ENCODE assay signal across 16 cellular contexts in genomic region chr6:141513830-141514229, GRCh38.
DNase-seq lines count a peak whose midpoint lies in the region; ATAC-seq, FAIRE-seq and TF ChIP-seq lines count a peak whose summit lies in the region.
"Had no signal": no experiment of that assay in that cellular context is flagged by ENCODE, and none has a peak within 500 bp of the region (broad histone marks: within the 10 kb centered on the region; RNA-seq: fewer than 3 reads in every experiment).

No MANE protein-coding gene starts in this region.

- ATAC-seq in CD4-positive, CD25-positive, alpha-beta regulatory T cell (ENCODE audit: low read depth in 2 of 2), result no peak
- ATAC-seq in IMR-90 (ENCODE audit: low read depth), result no peak
- no peak for ATAC-seq in HG03095 (IDR thresholded peaks at IDR 0.05; ENCODE audit: unreplicated experiment)
- ATAC-seq: Panc1 had no signal

- H3K9ac ChIP-seq in IMR-90 (ENCODE audit: low read depth, low read length) (no peak overlapping the region; the same call in 1 of the 2 replicates), keratinocyte (ENCODE audit: control insufficient read depth, extremely low read depth, insufficient read depth, low read length) (no peak overlapping the region)

- peak overlapping the region in 1 of 2 experiments; percentile 33; a peak in 1 of 4 replicates for H4K8ac ChIP-seq in IMR-90 (ENCODE audit: low read depth in 2 of 2, low read length in 2 of 2)

- peak overlapping the region; percentile 57 for H3K4me3 ChIP-seq in CD4-positive, CD25-positive, alpha-beta regulatory T cell (ENCODE audit: low read depth, low read length)
- H3K4me3 ChIP-seq in IMR-90 (ENCODE audit: insufficient read depth, low read depth, low read length) (no peak overlapping the region), keratinocyte (ENCODE audit: control insufficient read depth in 2 of 3, extremely low read depth in 1 of 3, insufficient read depth in 2 of 3, low read depth in 1 of 3, low read length in 3 of 3) (no peak overlapping the region)
- H3K4me3 ChIP-seq: stomach had no signal

- CTCF ChIA-PET in IMR-90 (lab: Yijun Ruan, JAX), result no interaction called here

- H2AFZ ChIP-seq in IMR-90 (replicated peaks; ENCODE audit: low read length, poor library complexity) (no peak overlapping the region), keratinocyte (ENCODE audit: control insufficient read depth, low read length) (peak overlapping the region; percentile 57)

- no CpG with 5 or more reads among the region's 1 CpG for WGBS in IMR-90 (ENCODE audit: extremely low coverage in 2 of 2, insufficient read length in 1 of 2), 2 experiments

- H2BK120ac ChIP-seq in IMR-90 (ENCODE audit: low read depth, low read length), result no peak overlapping the region

- DNase-seq in CD4-positive, CD25-positive, alpha-beta regulatory T cell, result peak in 2 of 3 donors; percentile 13 to 48
- DNase-seq in IMR-90 (no peak), keratinocyte (ENCODE audit: low read depth, low spot score) (no peak), NCI-H1930 (lab: John Stamatoyannopoulos, UW) (no peak), cerebellum (ENCODE audit: low spot score) (no peak), mesothelial cell of epicardium (ENCODE audit: low spot score in 2 of 2, unreplicated experiment in 2 of 2) (no peak)
- no peak for DNase-seq in activated T-helper 2 cell treated with anti-CD3 and anti-CD28 coated beads, Interferon-gamma antibody, Interleukin-2, Interleukin-4, amounts not matched to agents 10 μg/mL and 5 μg/mL and 100 μg/mL, durations not matched to agents 14 hours and 24 hours and 36 hours (ENCODE audit: low spot score)
- DNase-seq: activated B cell treated with CpG ODN at 0.5 μM for 24 hours; COR-L47; effector CD8-positive, alpha-beta T cell; NCI-H187; stomach had no signal

- H2AK5ac ChIP-seq in IMR-90 (ENCODE audit: low read depth, low read length), result no peak overlapping the region

- POLR2A ChIA-PET in IMR-90 (lab: Charles Lee; ENCODE audit: unreplicated experiment), result no interaction called here

- no peak overlapping the region for H2BK20ac ChIP-seq in IMR-90 (ENCODE audit: low read depth, low read length)

- no peaks in the 10 kb centered on the region for H3K9me3 ChIP-seq in CD4-positive, CD25-positive, alpha-beta regulatory T cell (ENCODE audit: control insufficient read depth in 2 of 2, low read length in 2 of 2)
- H3K9me3 ChIP-seq in IMR-90 (ENCODE audit: control insufficient read depth, insufficient read depth, low read length) (no peaks in the 10 kb centered on the region), keratinocyte (ENCODE audit: control insufficient read depth, low read depth, low read length) (no peaks in the 10 kb centered on the region)
- H3K9me3 ChIP-seq: stomach had no signal

- no peak overlapping the region for H3K14ac ChIP-seq in IMR-90 (replicated peaks; ENCODE audit: low read depth, low read length)

- H3K4ac ChIP-seq in IMR-90 (ENCODE audit: low read depth, low read length), result no peak overlapping the region

- no peak overlapping the region for H3K23ac ChIP-seq in IMR-90 (ENCODE audit: low read depth, low read length)

- intact Hi-C loops in IMR-90 (cut with micrococcal nuclease), result no loop called here
- intact Hi-C loops in activated T-helper 2 cell treated with anti-CD3 and anti-CD28 coated beads, Interferon-gamma antibody, Interleukin-2, Interleukin-4, amounts not matched to agents 10 μg/mL and 5 μg/mL and 100 μg/mL, durations not matched to agents 14 hours and 24 hours and 36 hours (cut with micrococcal nuclease), result loop anchor here (2.0 kb wide), 1 partner anchor 31 kb away; no protein-coding TSS in a partner anchor

- H3K4me3 Mint-ChIP-seq in CD4-positive, CD25-positive, alpha-beta regulatory T cell, result no peak overlapping the region
- peak overlapping the region; percentile 26 for H3K4me3 Mint-ChIP-seq in activated T-helper 2 cell treated with anti-CD3 and anti-CD28 coated beads, Interferon-gamma antibody, Interleukin-2, Interleukin-4, amounts not matched to agents 10 μg/mL and 5 μg/mL and 100 μg/mL, durations not matched to agents 14 hours and 24 hours and 36 hours (ENCODE audit: low read depth)
- no peak overlapping the region for H3K4me3 Mint-ChIP-seq in mesothelial cell of epicardium
- H3K4me3 Mint-ChIP-seq: activated B cell treated with CpG ODN at 0.5 μM for 24 hours, neural crest cell had no signal

- no peak overlapping the region for H3K27ac Mint-ChIP-seq in CD4-positive, CD25-positive, alpha-beta regulatory T cell
- H3K27ac Mint-ChIP-seq in activated T-helper 2 cell treated with anti-CD3 and anti-CD28 coated beads, Interferon-gamma antibody, Interleukin-2, Interleukin-4, amounts not matched to agents 10 μg/mL and 5 μg/mL and 100 μg/mL, durations not matched to agents 14 hours and 24 hours and 36 hours, result no peak overlapping the region
- no peak overlapping the region for H3K27ac Mint-ChIP-seq in mesothelial cell of epicardium
- H3K27ac Mint-ChIP-seq: activated B cell treated with CpG ODN at 0.5 μM for 24 hours had no signal

- no peak overlapping the region; the same call in 1 of the 2 replicates for H4K5ac ChIP-seq in IMR-90 (ENCODE audit: low read depth, low read length)

- no peak overlapping the region for H3K27ac ChIP-seq in CD4-positive, CD25-positive, alpha-beta regulatory T cell (ENCODE audit: insufficient read depth, low read length, poor library complexity, severe bottlenecking)
- no peak overlapping the region for H3K27ac ChIP-seq in IMR-90 (ENCODE audit: insufficient read depth, low read length)
- no peak overlapping the region for H3K27ac ChIP-seq in keratinocyte (ENCODE audit: control insufficient read depth, insufficient read depth, low read length)
- H3K27ac ChIP-seq: HL-60, stomach had no signal

- no peak overlapping the region for H2BK5ac ChIP-seq in IMR-90 (ENCODE audit: low read depth, low read length, poor library complexity, severe bottlenecking)

- BruUV-seq in IMR-90 (replicated peaks; lab: Mats Ljungman, UMichigan), result no TSS peak

- no peaks in the 10 kb centered on the region for H3K36me3 ChIP-seq in CD4-positive, CD25-positive, alpha-beta regulatory T cell (ENCODE audit: control insufficient read depth, insufficient read depth, low read length)
- H3K36me3 ChIP-seq in IMR-90 (ENCODE audit: control insufficient read depth, insufficient read depth, low read length), result no peaks in the 10 kb centered on the region
- H3K36me3 ChIP-seq in keratinocyte (ENCODE audit: control insufficient read depth in 2 of 2, extremely low read depth in 1 of 2, insufficient read depth in 2 of 2, low read length in 2 of 2), result no peaks in the 10 kb centered on the region
- H3K36me3 ChIP-seq: stomach had no signal

- FAIRE-seq in keratinocyte (lab: Jason Lieb, UNC), result no peak

- dilution Hi-C loops in IMR-90 (cut with HindIII; ENCODE audit: low sequenced_read_pairs, unreplicated experiment) (no loop called here), keratinocyte (cut with MboI; ENCODE audit: extremely low pct_ligation_motif_present, low sequenced_read_pairs) (no loop called here)

- H3K79me2 ChIP-seq in keratinocyte (ENCODE audit: control insufficient read depth, insufficient read depth, low read length), result no peaks in the 10 kb centered on the region

- H3K56ac ChIP-seq in IMR-90 (ENCODE audit: extremely low read depth, insufficient read depth, low read length), result no peak overlapping the region

- peaks cover 6 to 13% (median 8%) of the 10 kb centered on the region in 4 donors for H3K4me1 Mint-ChIP-seq in CD4-positive, CD25-positive, alpha-beta regulatory T cell
- H3K4me1 Mint-ChIP-seq in activated T-helper 2 cell treated with anti-CD3 and anti-CD28 coated beads, Interferon-gamma antibody, Interleukin-2, Interleukin-4, amounts not matched to agents 10 μg/mL and 5 μg/mL and 100 μg/mL, durations not matched to agents 14 hours and 24 hours and 36 hours (ENCODE audit: low read depth), result peaks cover 13% of the 10 kb centered on the region
- H3K4me1 Mint-ChIP-seq in mesothelial cell of epicardium, result no peaks in the 10 kb centered on the region
- H3K4me1 Mint-ChIP-seq: neural crest cell had no signal

- no peaks in the 10 kb centered on the region; the same call in 1 of the 2 replicates for H3K9me1 ChIP-seq in IMR-90 (ENCODE audit: insufficient read depth, low read length)
- no peaks in the 10 kb centered on the region for H3K9me1 ChIP-seq in keratinocyte (ENCODE audit: control insufficient read depth, extremely low read depth, insufficient read depth, low read length)

- no peak overlapping the region for H4K91ac ChIP-seq in IMR-90 (ENCODE audit: insufficient read depth, low read depth, low read length)

- no peak for TF ChIP-seq CTCF in IMR-90 (conservative IDR thresholded peaks at IDR 0.05; ENCODE audit: low read depth, low read length)
- no peak for TF ChIP-seq CTCF in keratinocyte (optimal IDR thresholded peaks at IDR 0.05 in 1 of 3, IDR thresholded peaks at IDR 0.05 in 1 of 3, conservative IDR thresholded peaks at IDR 0.05 in 1 of 3; ENCODE audit: extremely low read depth in 1 of 3, insufficient read depth in 2 of 3, low read length in 3 of 3)
- TF ChIP-seq CTCF in mesothelial cell of epicardium (IDR thresholded peaks at IDR 0.05; ENCODE audit: unreplicated experiment), result no peak

- in situ Hi-C loops in IMR-90 (cut with MboI; ENCODE audit: low sequenced_read_pairs), result no loop called here

- no peaks in the 10 kb centered on the region for H3K9me3 Mint-ChIP-seq in CD4-positive, CD25-positive, alpha-beta regulatory T cell
- no peaks in the 10 kb centered on the region for H3K9me3 Mint-ChIP-seq in activated T-helper 2 cell treated with anti-CD3 and anti-CD28 coated beads, Interferon-gamma antibody, Interleukin-2, Interleukin-4, amounts not matched to agents 10 μg/mL and 5 μg/mL and 100 μg/mL, durations not matched to agents 14 hours and 24 hours and 36 hours
- no peaks in the 10 kb centered on the region for H3K9me3 Mint-ChIP-seq in mesothelial cell of epicardium
- H3K9me3 Mint-ChIP-seq: activated B cell treated with CpG ODN at 0.5 μM for 24 hours, neural crest cell had no signal

- H4K20me1 ChIP-seq in IMR-90 (ENCODE audit: insufficient read depth, low read length) (no peaks in the 10 kb centered on the region), keratinocyte (ENCODE audit: control insufficient read depth, extremely low read depth, insufficient read depth, low read length) (no peaks in the 10 kb centered on the region)

- H3K27me3 ChIP-seq in CD4-positive, CD25-positive, alpha-beta regulatory T cell (ENCODE audit: control insufficient read depth, insufficient read depth, low read length), result no peaks in the 10 kb centered on the region
- no peaks in the 10 kb centered on the region for H3K27me3 ChIP-seq in IMR-90 (ENCODE audit: control insufficient read depth, insufficient read depth, low read length)
- H3K27me3 ChIP-seq in keratinocyte (ENCODE audit: control insufficient read depth, extremely low read depth, insufficient read depth, low read length), result no peaks in the 10 kb centered on the region
- H3K27me3 ChIP-seq: stomach had no signal

- TF ChIP-seq POLR2A in IMR-90 (IDR thresholded peaks at IDR 0.05; ENCODE audit: low read depth, low read length), result no peak

- H3K4me2 ChIP-seq in IMR-90 (ENCODE audit: low read depth, low read length) (peak overlapping the region; percentile 72), keratinocyte (ENCODE audit: control insufficient read depth, extremely low read depth, insufficient read depth, low read depth, low read length) (peak overlapping the region; percentile 7)

- H2AK9ac ChIP-seq in IMR-90 (replicated peaks; ENCODE audit: low read depth, low read length, poor library complexity), result no peak overlapping the region

- no peak for TF ChIP-seq RAD21 in IMR-90 (IDR thresholded peaks at IDR 0.05; ENCODE audit: low read length)

- peaks cover 8% of the 10 kb centered on the region for H3K4me1 ChIP-seq in CD4-positive, CD25-positive, alpha-beta regulatory T cell (ENCODE audit: control insufficient read depth, insufficient read depth, low read length, poor library complexity, severe bottlenecking)
- H3K4me1 ChIP-seq in IMR-90 (ENCODE audit: control insufficient read depth, insufficient read depth, low read length) (no peaks in the 10 kb centered on the region), keratinocyte (ENCODE audit: control insufficient read depth, extremely low read depth, insufficient read depth, low read length) (no peaks in the 10 kb centered on the region)
- H3K4me1 ChIP-seq: stomach had no signal

- no peak overlapping the region; the same call in 1 of the 2 replicates for H3K18ac ChIP-seq in IMR-90 (ENCODE audit: low read depth, low read length)

- no peaks in the 10 kb centered on the region for H3K36me3 Mint-ChIP-seq in CD4-positive, CD25-positive, alpha-beta regulatory T cell
- no peaks in the 10 kb centered on the region for H3K36me3 Mint-ChIP-seq in activated T-helper 2 cell treated with anti-CD3 and anti-CD28 coated beads, Interferon-gamma antibody, Interleukin-2, Interleukin-4, amounts not matched to agents 10 μg/mL and 5 μg/mL and 100 μg/mL, durations not matched to agents 14 hours and 24 hours and 36 hours (ENCODE audit: low read depth)
- H3K36me3 Mint-ChIP-seq in mesothelial cell of epicardium, result no peaks in the 10 kb centered on the region

- H3K27me3 Mint-ChIP-seq in CD4-positive, CD25-positive, alpha-beta regulatory T cell, result peaks cover 4% of the 10 kb centered on the region
- peaks cover 1% of the 10 kb centered on the region for H3K27me3 Mint-ChIP-seq in activated T-helper 2 cell treated with anti-CD3 and anti-CD28 coated beads, Interferon-gamma antibody, Interleukin-2, Interleukin-4, amounts not matched to agents 10 μg/mL and 5 μg/mL and 100 μg/mL, durations not matched to agents 14 hours and 24 hours and 36 hours (ENCODE audit: low read depth)
- H3K27me3 Mint-ChIP-seq in mesothelial cell of epicardium (ENCODE audit: low read depth), result no peaks in the 10 kb centered on the region
- H3K27me3 Mint-ChIP-seq: activated B cell treated with CpG ODN at 0.5 μM for 24 hours had no signal

- H3K79me1 ChIP-seq in IMR-90 (ENCODE audit: low read depth in 1 of 2, low read length in 2 of 2), result no peaks in the 10 kb centered on the region

- H2BK15ac ChIP-seq in IMR-90 (ENCODE audit: low read depth, low read length), result no peak overlapping the region

Comparison
In these comparisons a context has a peak if more than half of its experiments do, and no peak if none do; other contexts are left out.
1. DNase-seq: peak in CD4-positive, CD25-positive, alpha-beta regulatory T cell (2 of 3); none in IMR-90 (single experiment), activated T-helper 2 cell treated with anti-CD3 and anti-CD28 coated beads, Interferon-gamma antibody, Interleukin-2, Interleukin-4, amounts not matched to agents 10 μg/mL and 5 μg/mL and 100 μg/mL, durations not matched to agents 14 hours and 24 hours and 36 hours (single experiment), keratinocyte (single experiment), NCI-H1930 (0 of 2), cerebellum (single experiment) and mesothelial cell of epicardium (0 of 2).